ENCODE assay signal across 1 cellular context in the genomic region with DNA sequence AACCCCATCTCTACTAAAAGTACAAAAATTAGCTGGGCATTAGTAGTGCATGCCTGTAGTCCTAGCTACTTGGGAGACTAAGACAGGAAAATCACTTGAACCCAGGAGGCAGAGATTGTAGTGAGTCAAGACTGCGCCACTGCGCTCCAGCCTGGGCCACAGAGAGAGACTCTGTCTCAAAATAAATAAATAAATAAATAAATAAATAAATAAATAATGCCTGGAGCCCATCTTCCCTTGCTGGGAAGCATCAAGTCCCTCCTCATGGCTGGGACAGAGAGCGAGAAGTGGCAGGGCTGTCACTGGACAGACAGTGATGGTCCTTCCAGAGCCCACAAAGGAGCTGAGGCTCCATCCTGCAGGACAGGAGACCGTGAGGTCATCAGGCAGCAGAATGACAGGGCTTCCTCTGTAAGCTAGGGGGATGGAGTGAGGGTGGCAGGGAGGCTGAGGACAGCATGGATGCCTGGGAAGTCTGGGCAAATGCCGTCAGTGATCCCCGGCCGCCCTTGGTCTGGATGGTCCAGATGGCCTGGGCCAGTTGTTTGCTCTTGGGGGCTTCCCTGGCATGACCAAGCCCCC.
TF ChIP-seq lines count a peak whose summit lies in the region.

No MANE protein-coding gene starts in this region.

TF ChIP-seq in HEK293, 187 proteins besides CTCF, POLR2A, EP300 and RAD21 (continued from another document):
- TF ChIP-seq, protein P1, sequence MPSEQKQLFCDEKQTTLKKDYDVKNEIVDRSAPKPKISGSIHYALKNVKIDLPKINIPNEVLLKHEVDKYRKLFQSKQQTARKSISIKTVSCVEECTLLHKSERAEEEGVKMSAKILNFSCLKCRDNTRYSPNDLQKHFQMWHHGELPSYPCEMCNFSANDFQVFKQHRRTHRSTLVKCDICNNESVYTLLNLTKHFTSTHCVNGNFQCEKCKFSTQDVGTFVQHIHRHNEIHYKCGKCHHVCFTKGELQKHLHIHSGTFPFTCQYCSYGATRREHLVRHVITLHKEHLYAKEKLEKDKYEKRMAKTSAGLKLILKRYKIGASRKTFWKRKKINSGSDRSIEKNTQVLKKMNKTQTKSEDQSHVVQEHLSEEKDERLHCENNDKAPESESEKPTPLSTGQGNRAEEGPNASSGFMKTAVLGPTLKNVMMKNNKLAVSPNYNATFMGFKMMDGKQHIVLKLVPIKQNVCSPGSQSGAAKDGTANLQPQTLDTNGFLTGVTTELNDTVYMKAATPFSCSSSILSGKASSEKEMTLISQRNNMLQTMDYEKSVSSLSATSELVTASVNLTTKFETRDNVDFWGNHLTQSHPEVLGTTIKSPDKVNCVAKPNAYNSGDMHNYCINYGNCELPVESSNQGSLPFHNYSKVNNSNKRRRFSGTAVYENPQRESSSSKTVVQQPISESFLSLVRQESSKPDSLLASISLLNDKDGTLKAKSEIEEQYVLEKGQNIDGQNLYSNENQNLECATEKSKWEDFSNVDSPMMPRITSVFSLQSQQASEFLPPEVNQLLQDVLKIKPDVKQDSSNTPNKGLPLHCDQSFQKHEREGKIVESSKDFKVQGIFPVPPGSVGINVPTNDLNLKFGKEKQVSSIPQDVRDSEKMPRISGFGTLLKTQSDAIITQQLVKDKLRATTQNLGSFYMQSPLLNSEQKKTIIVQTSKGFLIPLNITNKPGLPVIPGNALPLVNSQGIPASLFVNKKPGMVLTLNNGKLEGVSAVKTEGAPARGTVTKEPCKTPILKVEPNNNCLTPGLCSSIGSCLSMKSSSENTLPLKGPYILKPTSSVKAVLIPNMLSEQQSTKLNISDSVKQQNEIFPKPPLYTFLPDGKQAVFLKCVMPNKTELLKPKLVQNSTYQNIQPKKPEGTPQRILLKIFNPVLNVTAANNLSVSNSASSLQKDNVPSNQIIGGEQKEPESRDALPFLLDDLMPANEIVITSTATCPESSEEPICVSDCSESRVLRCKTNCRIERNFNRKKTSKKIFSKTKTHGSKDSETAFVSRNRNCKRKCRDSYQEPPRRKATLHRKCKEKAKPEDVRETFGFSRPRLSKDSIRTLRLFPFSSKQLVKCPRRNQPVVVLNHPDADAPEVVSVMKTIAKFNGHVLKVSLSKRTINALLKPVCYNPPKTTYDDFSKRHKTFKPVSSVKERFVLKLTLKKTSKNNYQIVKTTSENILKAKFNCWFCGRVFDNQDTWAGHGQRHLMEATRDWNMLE (tag by site-specific recombination; conservative IDR thresholded peaks at IDR 0.05; ENCODE audit: low read depth) = peak; percentile 59; the same call in 1 of the 2 replicates
- peak; percentile 40; the same call in 1 of the 2 replicates for TF ChIP-seq ZNF623 (tag by site-specific recombination; IDR thresholded peaks at IDR 0.05)
- TF ChIP-seq, protein P2, sequence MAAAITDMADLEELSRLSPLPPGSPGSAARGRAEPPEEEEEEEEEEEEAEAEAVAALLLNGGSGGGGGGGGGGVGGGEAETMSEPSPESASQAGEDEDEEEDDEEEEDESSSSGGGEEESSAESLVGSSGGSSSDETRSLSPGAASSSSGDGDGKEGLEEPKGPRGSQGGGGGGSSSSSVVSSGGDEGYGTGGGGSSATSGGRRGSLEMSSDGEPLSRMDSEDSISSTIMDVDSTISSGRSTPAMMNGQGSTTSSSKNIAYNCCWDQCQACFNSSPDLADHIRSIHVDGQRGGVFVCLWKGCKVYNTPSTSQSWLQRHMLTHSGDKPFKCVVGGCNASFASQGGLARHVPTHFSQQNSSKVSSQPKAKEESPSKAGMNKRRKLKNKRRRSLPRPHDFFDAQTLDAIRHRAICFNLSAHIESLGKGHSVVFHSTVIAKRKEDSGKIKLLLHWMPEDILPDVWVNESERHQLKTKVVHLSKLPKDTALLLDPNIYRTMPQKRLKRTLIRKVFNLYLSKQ (tag by site-specific recombination; IDR thresholded peaks at IDR 0.05; ENCODE audit: borderline replicate concordance) = no peak
- TF ChIP-seq ZNF624 (tag by site-specific recombination; IDR thresholded peaks at IDR 0.05) = no peak
- TF ChIP-seq ZNF555 (tag by site-specific recombination; conservative IDR thresholded peaks at IDR 0.05) = 0 out of 2 replicates have a peak, but pooled peaks have one; percentile 14
- TF ChIP-seq ZNF423 (tag by site-specific recombination; IDR thresholded peaks at IDR 0.05) = no peak
